Comparison of ENCODE assay signal across 8 cellular contexts in the genomic region with DNA sequence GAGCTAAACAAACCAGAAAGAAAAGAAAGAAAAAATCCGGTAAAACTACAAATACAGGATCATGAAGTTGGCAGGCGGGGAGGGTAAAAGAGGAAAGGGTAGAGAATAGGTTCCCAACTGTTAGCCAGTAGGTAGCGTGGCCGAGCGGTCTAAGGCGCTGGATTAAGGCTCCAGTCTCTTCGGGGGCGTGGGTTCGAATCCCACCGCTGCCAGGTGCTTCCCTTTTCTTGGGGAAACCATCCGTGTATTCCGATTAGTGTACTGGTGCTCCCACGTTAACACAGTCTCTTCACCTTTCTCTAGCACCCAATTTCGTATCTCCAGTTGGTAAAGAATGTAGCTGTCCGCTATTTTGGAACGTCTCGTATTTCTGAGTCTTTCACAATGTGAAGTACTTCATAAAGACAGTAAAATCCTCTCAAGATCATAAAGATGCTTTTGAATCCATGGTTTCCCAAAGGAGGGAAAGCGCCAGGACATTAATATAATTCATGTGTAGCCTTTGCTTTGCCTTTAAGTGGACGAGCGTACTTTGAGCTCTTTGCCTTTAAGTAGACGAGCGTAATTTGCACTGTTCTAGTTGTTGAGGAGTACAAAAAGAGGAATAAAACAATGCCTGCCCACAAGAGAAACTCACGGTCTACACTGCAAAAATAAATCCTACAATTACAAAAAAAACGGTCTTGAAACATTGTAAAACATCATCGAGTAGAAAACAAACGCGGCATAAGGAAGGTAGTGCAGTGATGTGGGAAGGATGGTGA. TPM values are rescaled to one million over a fixed set of nuclear protein-coding genes. Genes with fewer than 3 reads are reported as not detected.
DNase-seq lines count a peak whose midpoint lies in the region; ATAC-seq and TF ChIP-seq lines count a peak whose summit lies in the region.

No MANE protein-coding gene starts in this region.

- no peak overlapping the region for H3K4me3 Mint-ChIP-seq in CD8-positive, alpha-beta memory T cell
- H3K4me3 Mint-ChIP-seq in endodermal cell: no peak overlapping the region

- H3K27ac Mint-ChIP-seq in CD8-positive, alpha-beta memory T cell: no peak overlapping the region
- H3K27ac Mint-ChIP-seq in endodermal cell: no peak overlapping the region

- H4K8ac ChIP-seq in mesendoderm (ENCODE audit: low read depth, low read length): no peak overlapping the region

- H3K27me3 Mint-ChIP-seq in CD8-positive, alpha-beta memory T cell: no peaks in the 10 kb centered on the region
- no peaks in the 10 kb centered on the region for H3K27me3 Mint-ChIP-seq in endodermal cell (ENCODE audit: insufficient read depth)

- H3K27me3 ChIP-seq in CD8-positive, alpha-beta memory T cell (ENCODE audit: insufficient read depth, low read length, poor library complexity, severe bottlenecking): no peaks in the 10 kb centered on the region
- no peaks in the 10 kb centered on the region for H3K27me3 ChIP-seq in endodermal cell (ENCODE audit: control insufficient read depth, insufficient read depth, low read length, poor library complexity, severe bottlenecking)
- H3K27me3 ChIP-seq in mesendoderm (ENCODE audit: insufficient read depth, low read length, poor library complexity): no peaks in the 10 kb centered on the region

- peak overlapping the region; percentile 45 for H3K18ac ChIP-seq in mesendoderm (ENCODE audit: low read length)

- peak overlapping the region; percentile 83 for H3K56ac ChIP-seq in mesendoderm (ENCODE audit: low read length)

- H3K36me3 Mint-ChIP-seq in CD8-positive, alpha-beta memory T cell: no peaks in the 10 kb centered on the region
- H3K36me3 Mint-ChIP-seq in endodermal cell (ENCODE audit: low read depth): no peaks in the 10 kb centered on the region

- peak overlapping the region; percentile 45 for H3K4me2 ChIP-seq in mesendoderm (ENCODE audit: low read length)

- peak; percentile 24 for ATAC-seq in HG03378 (IDR thresholded peaks at IDR 0.05; ENCODE audit: unreplicated experiment)
- ATAC-seq in HG03565 (IDR thresholded peaks at IDR 0.05; ENCODE audit: unreplicated experiment): no peak

- CTCF ChIA-PET in CD8-positive, alpha-beta memory T cell (lab: Charles Lee): interaction anchor here (0.8 to 7.2 kb wide), 27 partner anchors 10 to 304 kb away, joined by 3 to 144 read pairs (median 4); partner anchors contain the start of genes APEX1, CCNB1IP1, OSGEP and PARP2

- H3K4me3 ChIP-seq in CD8-positive, alpha-beta memory T cell (ENCODE audit: low read length): peak overlapping the region; percentile 90
- H3K4me3 ChIP-seq in endodermal cell (ENCODE audit: low read length): peak overlapping the region; percentile 97
- peak overlapping the region; percentile 89 for H3K4me3 ChIP-seq in mesendoderm (ENCODE audit: low read length)

- H2BK15ac ChIP-seq in mesendoderm (replicated peaks; ENCODE audit: low read depth): no peak overlapping the region

- H3K4ac ChIP-seq in mesendoderm (ENCODE audit: low read depth, low read length): no peak overlapping the region

- H2BK120ac ChIP-seq in mesendoderm (ENCODE audit: low read depth, low read length): no peak overlapping the region

- H4K5ac ChIP-seq in mesendoderm (ENCODE audit: low read length): no peak overlapping the region

- no peaks in the 10 kb centered on the region for H3K79me2 ChIP-seq in mesendoderm (ENCODE audit: control insufficient read depth, insufficient read depth, low read length)

- DNase-seq in CD8-positive, alpha-beta memory T cell: peak; percentile 58 to 80 (median 70)
- DNase-seq in NOMO-1 (lab: John Stamatoyannopoulos, UW; ENCODE audit: unreplicated experiment in 2 of 2) (peak; percentile 56 to 58), endodermal cell (peak; percentile 94), mesendoderm (peak; percentile 90)
- peak; percentile 61 to 83 (median 70) for DNase-seq in activated CD8-positive, alpha-beta memory T cell treated with anti-CD3 and anti-CD28 coated beads for 48 hours (ENCODE audit: low read depth in 2 of 3, low spot score in 2 of 3)
- DNase-seq in stimulated activated CD8-positive, alpha-beta memory T cell treated with anti-CD3 and anti-CD28 coated beads, Interleukin-12 subunit alpha, Interleukin-12 subunit beta, amount 100 ng/mL, for 24 hours (ENCODE audit: extremely low read depth): peak; percentile 58

- H2BK5ac ChIP-seq in mesendoderm (ENCODE audit: low read length): no peak overlapping the region

- no peak overlapping the region for H2AK5ac ChIP-seq in mesendoderm (ENCODE audit: low read length)

- POLR2A ChIA-PET in CD8-positive, alpha-beta memory T cell (lab: Charles Lee): interaction anchor here (0.6 to 1.0 kb wide), 5 partner anchors 74 to 269 kb away, joined by 3 to 6 read pairs (median 4); partner anchors contain the start of genes PARP2 and RNASE4

- H3K79me1 ChIP-seq in mesendoderm (ENCODE audit: low read length): no peaks in the 10 kb centered on the region

- peaks cover 0 to 9% (median 6%) of the 10 kb centered on the region in 3 donors for H3K4me1 Mint-ChIP-seq in CD8-positive, alpha-beta memory T cell
- peaks cover 7% of the 10 kb centered on the region for H3K4me1 Mint-ChIP-seq in endodermal cell

- 28% methylated on average over 16 to 27 of the region's 27 CpGs for WGBS in endodermal cell (ENCODE audit: insufficient coverage in 1 of 2, insufficient read length in 1 of 2), 2 experiments
- no CpG with 5 or more reads among the region's 27 CpGs for WGBS in mesendoderm (ENCODE audit: extremely low coverage, insufficient coverage, low lambda C conversion rate)

- H3K9ac ChIP-seq in endodermal cell (ENCODE audit: extremely low read depth, low read length, poor library complexity, severe bottlenecking) (peak overlapping the region; percentile 71), mesendoderm (ENCODE audit: low read length) (peak overlapping the region; percentile 76)

- H3K9me3 Mint-ChIP-seq in CD8-positive, alpha-beta memory T cell: no peaks in the 10 kb centered on the region
- no peaks in the 10 kb centered on the region for H3K9me3 Mint-ChIP-seq in endodermal cell

- no peak overlapping the region for H3K23ac ChIP-seq in mesendoderm (ENCODE audit: low read length)

- H3K36me3 ChIP-seq in CD8-positive, alpha-beta memory T cell (ENCODE audit: insufficient read depth, low read length): no peaks in the 10 kb centered on the region
- no peaks in the 10 kb centered on the region for H3K36me3 ChIP-seq in endodermal cell (ENCODE audit: control insufficient read depth, insufficient read depth, low read length)
- H3K36me3 ChIP-seq in mesendoderm (ENCODE audit: control insufficient read depth, insufficient read depth, low read length): no peaks in the 10 kb centered on the region

- H3K9me3 ChIP-seq in CD8-positive, alpha-beta memory T cell (ENCODE audit: low read length): no peaks in the 10 kb centered on the region
- no peaks in the 10 kb centered on the region for H3K9me3 ChIP-seq in endodermal cell (ENCODE audit: control insufficient read depth, low read length)

- H3K27ac ChIP-seq in CD8-positive, alpha-beta memory T cell (ENCODE audit: low read depth, low read length): peak overlapping the region; percentile 45
- no peak overlapping the region for H3K27ac ChIP-seq in endodermal cell (ENCODE audit: low read depth, low read length)
- H3K27ac ChIP-seq in mesendoderm (ENCODE audit: low read depth, low read length): no peak overlapping the region

- no peak for TF ChIP-seq CTCF in endodermal cell (conservative IDR thresholded peaks at IDR 0.05)

- peaks cover 34% of the 10 kb centered on the region for H3K4me1 ChIP-seq in CD8-positive, alpha-beta memory T cell (ENCODE audit: insufficient read depth, low read length)
- H3K4me1 ChIP-seq in endodermal cell (ENCODE audit: control insufficient read depth, insufficient read depth, low read length): no peaks in the 10 kb centered on the region
- peaks cover 9% of the 10 kb centered on the region for H3K4me1 ChIP-seq in mesendoderm (ENCODE audit: control insufficient read depth, low read depth, low read length)

RNA-seq across cellular contexts. Expression of gene RNASE12, which starts 19.0 kb away (rescaled TPM):
- total RNA-seq in CD8-positive, alpha-beta memory T cell: not detected
- not detected for polyA plus RNA-seq in CD8-positive, alpha-beta memory T cell
- not detected for total RNA-seq in endodermal cell
- polyA plus RNA-seq in endodermal cell (2013, experiment 1 of 2): not detected
- not detected for polyA plus RNA-seq in endodermal cell (2013, experiment 2 of 2)
- polyA plus RNA-seq in mesendoderm (2013, experiment 1 of 2): not detected
- polyA plus RNA-seq in mesendoderm (2013, experiment 2 of 2): not detected

RNA-seq across cellular contexts. Expression of gene RNASE11, which starts 22.4 kb away (rescaled TPM):
- total RNA-seq in CD8-positive, alpha-beta memory T cell: not detected
- not detected for polyA plus RNA-seq in CD8-positive, alpha-beta memory T cell
- not detected for total RNA-seq in endodermal cell
- not detected for polyA plus RNA-seq in endodermal cell (2013, experiment 1 of 2)
- not detected for polyA plus RNA-seq in endodermal cell (2013, experiment 2 of 2)
- not detected for polyA plus RNA-seq in mesendoderm (2013, experiment 1 of 2)
- not detected for polyA plus RNA-seq in mesendoderm (2013, experiment 2 of 2)

RNA-seq across cellular contexts. Expression of gene OR6S1, which starts 31.3 kb away (rescaled TPM):
- total RNA-seq in CD8-positive, alpha-beta memory T cell: not detected
- not detected for polyA plus RNA-seq in CD8-positive, alpha-beta memory T cell
- total RNA-seq in endodermal cell: not detected
- not detected for polyA plus RNA-seq in endodermal cell (2013, experiment 1 of 2)
- not detected for polyA plus RNA-seq in endodermal cell (2013, experiment 2 of 2)
- not detected for polyA plus RNA-seq in mesendoderm (2013, experiment 1 of 2)
- not detected for polyA plus RNA-seq in mesendoderm (2013, experiment 2 of 2)

RNA-seq across cellular contexts. Expression of gene RNASE9, which starts 49.3 kb away (rescaled TPM):
- total RNA-seq in CD8-positive, alpha-beta memory T cell: not detected
- not detected for polyA plus RNA-seq in CD8-positive, alpha-beta memory T cell
- not detected for total RNA-seq in endodermal cell
- not detected for polyA plus RNA-seq in endodermal cell (2013, experiment 1 of 2)
- polyA plus RNA-seq in endodermal cell (2013, experiment 2 of 2): not detected
- polyA plus RNA-seq in mesendoderm (2013, experiment 1 of 2): 0.04 TPM
- polyA plus RNA-seq in mesendoderm (2013, experiment 2 of 2): not detected
